ENCODE assay signal across 10 cellular contexts in the genomic region with DNA sequence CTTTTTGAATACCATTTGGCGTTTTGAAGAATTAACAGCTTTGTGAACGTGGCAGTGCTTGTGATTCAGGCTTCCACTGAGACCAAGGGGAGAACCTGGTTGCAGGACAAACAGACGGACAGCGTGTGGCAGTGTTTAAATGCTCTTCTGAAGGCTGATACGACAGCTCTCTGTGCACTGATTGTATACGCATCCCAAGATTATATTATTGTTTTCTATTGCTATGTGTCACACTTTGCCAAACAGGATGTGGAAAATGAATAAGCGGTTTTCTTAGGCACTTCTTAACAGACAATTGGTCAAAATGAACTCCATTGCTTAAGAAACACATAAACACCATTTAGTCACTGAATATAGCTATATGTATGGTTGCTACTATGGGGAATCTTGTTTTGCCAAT. TPM values are rescaled to one million over a fixed set of nuclear protein-coding genes. Genes with fewer than 3 reads are reported as not detected.
DNase-seq lines count a peak whose midpoint lies in the region; ATAC-seq, FAIRE-seq and TF ChIP-seq lines count a peak whose summit lies in the region.
"Not testable (repeated sequence)": the region's sequence is repeated elsewhere in the genome, so short reads cannot be mapped to it uniquely, and the experiment has no call there.
"Had no signal": no experiment of that assay in that cellular context is flagged by ENCODE, and none has a peak within 500 bp of the region (broad histone marks: within the 10 kb centered on the region; RNA-seq: fewer than 3 reads in every experiment).

No MANE protein-coding gene starts in this region.

- intact Hi-C loops in heart left ventricle (cut with DNase I), result not testable (repeated sequence)

- not testable (repeated sequence) for TF ChIP-seq POLR2A in heart left ventricle (IDR thresholded peaks at IDR 0.05)

- not testable (repeated sequence) for H3F3A ChIP-seq in neural cell (ENCODE audit: insufficient read depth, low read length, poor library complexity, severe bottlenecking)

- peaks cover 21% of the 10 kb centered on the region for H3K36me3 Mint-ChIP-seq in activated T-helper 17 cell treated with anti-CD3 and anti-CD28 coated beads, Interleukin-2, amount 50 U/mL, for 72 hours (ENCODE audit: low read depth)

- TF ChIP-seq RAD21 in neural cell (conservative IDR thresholded peaks at IDR 0.05), result not testable (repeated sequence)

- H3K36me3 ChIP-seq in SK-N-MC (ENCODE audit: insufficient read depth, low read length); heart left ventricle; neural cell (ENCODE audit: insufficient read depth, low read length): not testable (repeated sequence)

- peak overlapping the region; percentile 61 for H3K27ac Mint-ChIP-seq in activated T-helper 17 cell treated with anti-CD3 and anti-CD28 coated beads, Interleukin-2, amount 50 U/mL, for 72 hours

- H3K4me1 ChIP-seq in heart left ventricle, result peaks cover 0 to 11% (median 2%) of the 10 kb centered on the region in 12 donors

- H3K9me3 Mint-ChIP-seq in activated T-helper 17 cell treated with anti-CD3 and anti-CD28 coated beads, Interleukin-2, amount 50 U/mL, for 72 hours, result not testable (repeated sequence)

- H3K4me2 ChIP-seq in neural cell (ENCODE audit: low read length), result not testable (repeated sequence)

- H3K4me3 ChIP-seq in AG04449 (ENCODE audit: low read depth, low read length); LNCaP clone FGC (ENCODE audit: low read depth, low read length); SK-N-MC; choroid plexus epithelial cell (ENCODE audit: low read depth, low read length); heart left ventricle; neural cell (ENCODE audit: low read length): not testable (repeated sequence)

- POLR2A ChIA-PET in AG04449 (lab: Yijun Ruan, JAX), result not testable (repeated sequence)

- peak; percentile 76 for FAIRE-seq in G401.6 (lab: Jason Lieb, UNC)

- TF ChIP-seq EP300 in neural cell (conservative IDR thresholded peaks at IDR 0.05; ENCODE audit: poor library complexity, severe bottlenecking), result not testable (repeated sequence)

- ATAC-seq in activated T-helper 17 cell treated with anti-CD3 and anti-CD28 coated beads, Interleukin-2, amount 50 U/mL, for 72 hours (replicated peaks), result peak; percentile 94
- peak in 3 of 4 donors; percentile 28 to 63 (median 42) for ATAC-seq in heart left ventricle

- 47 to 62% (median 50%) methylated on average over 5 to 7 of the region's 7 CpGs for WGBS in heart left ventricle, 4 donors

- H3K27ac ChIP-seq in SK-N-MC, result peak overlapping the region; percentile 64
- not testable (repeated sequence) for H3K27ac ChIP-seq in heart left ventricle; neural cell (ENCODE audit: low read length)

- not testable (repeated sequence) for H3K9me2 ChIP-seq in neural cell (ENCODE audit: insufficient read depth, low read length)

- H3K9ac ChIP-seq in SK-N-MC (ENCODE audit: insufficient read length); neural cell (ENCODE audit: low read length): not testable (repeated sequence)

- TF ChIP-seq CTCF in AG04449 (IDR thresholded peaks at IDR 0.05; ENCODE audit: insufficient read depth, low read length, missing control alignments) (peak; percentile 36), LNCaP clone FGC (IDR thresholded peaks at IDR 0.05; ENCODE audit: control insufficient read depth, extremely low read depth, insufficient read depth) (peak; percentile 34; the same call in 1 of the 2 replicates), choroid plexus epithelial cell (conservative IDR thresholded peaks at IDR 0.05; ENCODE audit: low read depth, low read length) (peak; percentile 34), heart left ventricle (IDR thresholded peaks at IDR 0.05) (peak in 3 of 12 donors; percentile 9 to 27 (median 9)), neural cell (IDR thresholded peaks at IDR 0.05; ENCODE audit: poor library complexity, severe bottlenecking) (peak; percentile 14)

- not testable (repeated sequence) for H3K4me1 Mint-ChIP-seq in activated T-helper 17 cell treated with anti-CD3 and anti-CD28 coated beads, Interleukin-2, amount 50 U/mL, for 72 hours

- not testable (repeated sequence) for H3K27me3 ChIP-seq in heart left ventricle; neural cell (ENCODE audit: insufficient read depth, low read depth, low read length)

- not testable (repeated sequence) for H4K20me1 ChIP-seq in neural cell (ENCODE audit: insufficient read depth)

- CTCF ChIA-PET in AG04449 (lab: Yijun Ruan, JAX), result not testable (repeated sequence)

- H3K4me3 Mint-ChIP-seq in activated T-helper 17 cell treated with anti-CD3 and anti-CD28 coated beads, Interleukin-2, amount 50 U/mL, for 72 hours, result peak overlapping the region; percentile 29

- not testable (repeated sequence) for H3K79me2 ChIP-seq in neural cell (replicated peaks; ENCODE audit: insufficient read depth, low read length)

- H3K9me3 ChIP-seq in SK-N-MC (ENCODE audit: low read depth, low read length); heart left ventricle; neural cell (ENCODE audit: low read length): not testable (repeated sequence)

- not testable (repeated sequence) for DNase-seq in AG04449 (ENCODE audit: low read depth, low spot score); LNCaP clone FGC (ENCODE audit: low read depth); SK-N-MC (ENCODE audit: low read depth, low spot score); heart left ventricle
- DNase-seq in choroid plexus epithelial cell (ENCODE audit: low read depth), result peak; percentile 41

- H3K27me3 Mint-ChIP-seq in activated T-helper 17 cell treated with anti-CD3 and anti-CD28 coated beads, Interleukin-2, amount 50 U/mL, for 72 hours, result not testable (repeated sequence)

- not testable (repeated sequence) for H2AFZ ChIP-seq in neural cell (ENCODE audit: low read depth, low read length)

RNA-seq across cellular contexts. Expression of gene RHD, which starts 12.5 kb away (rescaled TPM):
- under 1 TPM in 1 of 2 donors, not detected in 1; 0.11 TPM for total RNA-seq in activated T-helper 17 cell treated with anti-CD3 and anti-CD28 coated beads, Interleukin-2, amount 50 U/mL, for 72 hours
- total RNA-seq in heart left ventricle, result not detected
- polyA plus RNA-seq in heart left ventricle (not detected), neural cell (not detected in 2 replicates)
- polyA minus RNA-seq in neural cell, result not detected in 2 replicates
- total RNA-seq: activated naive CD8-positive, alpha-beta T cell treated with anti-CD3 and anti-CD28 coated beads for 36 hours; mesenteric fat pad had no signal

RNA-seq across cellular contexts. Expression of gene RSRP1, which starts 12.6 kb away (rescaled TPM):
- total RNA-seq in activated T-helper 17 cell treated with anti-CD3 and anti-CD28 coated beads, Interleukin-2, amount 50 U/mL, for 72 hours, result 100 to 1,000 TPM; 120 to 228 TPM
- total RNA-seq in heart left ventricle, result 10 to 100 TPM; 14.4 to 51.4 (median 29.4) TPM
- polyA plus RNA-seq in heart left ventricle (100 to 1,000 TPM in 1 of 2 donors, 10 to 100 TPM in 1; 19.3 to 114 TPM), neural cell (152 and 172 TPM in 2 replicates)
- polyA minus RNA-seq in neural cell, result 98.6 and 104 TPM in 2 replicates

RNA-seq across cellular contexts. Expression of gene SYF2, which starts 27.5 kb away (rescaled TPM):
- 10 to 100 TPM; 39.1 to 46.1 TPM for total RNA-seq in activated T-helper 17 cell treated with anti-CD3 and anti-CD28 coated beads, Interleukin-2, amount 50 U/mL, for 72 hours
- total RNA-seq in heart left ventricle, result 10 to 100 TPM; 25.0 to 41.3 (median 31.6) TPM
- polyA plus RNA-seq in heart left ventricle (10 to 100 TPM; 43.1 to 60.3 TPM), neural cell (74.6 and 94.1 TPM in 2 replicates)
- 54.5 and 67.0 TPM in 2 replicates for polyA minus RNA-seq in neural cell
